In the genomic region with DNA sequence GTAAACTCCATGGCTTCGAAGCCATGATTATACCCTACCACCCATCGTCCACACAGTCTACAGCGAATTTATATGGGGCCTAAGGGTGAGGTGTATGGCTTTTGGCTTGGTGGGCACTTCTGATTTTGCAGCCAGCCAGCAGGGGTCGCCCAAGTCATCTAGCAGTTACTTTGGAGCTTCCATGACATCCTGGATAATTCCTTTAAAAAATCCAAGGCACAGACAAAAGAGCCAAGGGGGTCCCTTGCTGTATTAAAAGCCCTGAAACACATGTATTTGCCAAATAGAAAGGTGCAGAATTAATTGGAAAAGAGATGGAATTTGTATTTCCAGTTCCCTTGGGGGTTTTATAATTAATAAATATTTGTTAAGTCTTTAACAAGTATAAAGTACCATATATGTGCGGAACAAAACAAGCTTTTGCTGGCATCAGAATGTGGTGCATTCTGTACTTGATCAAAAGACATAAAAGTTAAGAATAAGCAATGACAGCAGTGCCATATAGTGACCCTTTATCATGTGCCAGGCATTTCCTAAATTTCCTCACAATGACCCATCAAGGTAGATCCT, we compare ENCODE assay signal across 8 cellular contexts.
DNase-seq lines count a peak whose midpoint lies in the region; ATAC-seq and TF ChIP-seq lines count a peak whose summit lies in the region.

No MANE protein-coding gene starts in this region.

- peak in 3 of 4 experiments; percentile 68 to 82 (median 77) for TF ChIP-seq CTCF in prostate gland (IDR thresholded peaks at IDR 0.05)

- no peak overlapping the region for H3K4me3 Mint-ChIP-seq in activated CD4-positive, alpha-beta T cell treated with anti-CD3 and anti-CD28 coated beads for 36 hours
- no peak overlapping the region for H3K4me3 Mint-ChIP-seq in activated T-cell treated with anti-CD3 and anti-CD28 coated beads, Interleukin-2, amount 50 U/mL, for 24 hours

- ATAC-seq in activated CD4-positive, alpha-beta T cell treated with anti-CD3 and anti-CD28 coated beads for 36 hours = no peak

- H3K27me3 Mint-ChIP-seq in activated CD4-positive, alpha-beta T cell treated with anti-CD3 and anti-CD28 coated beads for 36 hours = no peaks in the 10 kb centered on the region
- no peaks in the 10 kb centered on the region for H3K27me3 Mint-ChIP-seq in activated T-cell treated with anti-CD3 and anti-CD28 coated beads, Interleukin-2, amount 50 U/mL, for 24 hours

- no peak for TF ChIP-seq POLR2A in prostate gland (IDR thresholded peaks at IDR 0.05)

- H3K9me3 Mint-ChIP-seq in activated CD4-positive, alpha-beta T cell treated with anti-CD3 and anti-CD28 coated beads for 36 hours (ENCODE audit: low read depth) = no peaks in the 10 kb centered on the region
- H3K9me3 Mint-ChIP-seq in activated T-cell treated with anti-CD3 and anti-CD28 coated beads, Interleukin-2, amount 50 U/mL, for 24 hours = no peaks in the 10 kb centered on the region

- no peaks in the 10 kb centered on the region for H3K36me3 ChIP-seq in prostate gland

- H3K27ac ChIP-seq in prostate gland = no peak overlapping the region

- CTCF ChIA-PET in activated CD4-positive, alpha-beta T cell treated with anti-CD3 and anti-CD28 coated beads for 36 hours (lab: Charles Lee) = interaction anchor here (0.6 to 2.0 kb wide), 12 partner anchors 16 to 1626 kb away, joined by 3 to 5 read pairs (median 3); no protein-coding TSS in a partner anchor

- H3K4me1 ChIP-seq in prostate gland (replicated peaks) = no peaks in the 10 kb centered on the region

- no peaks in the 10 kb centered on the region for H3K4me1 Mint-ChIP-seq in activated CD4-positive, alpha-beta T cell treated with anti-CD3 and anti-CD28 coated beads for 36 hours
- H3K4me1 Mint-ChIP-seq in activated T-cell treated with anti-CD3 and anti-CD28 coated beads, Interleukin-2, amount 50 U/mL, for 24 hours (ENCODE audit: low read depth) = no peaks in the 10 kb centered on the region

- H3K4me3 ChIP-seq in prostate gland = no peak overlapping the region

- intact Hi-C loops in activated CD4-positive, alpha-beta T cell treated with anti-CD3 and anti-CD28 coated beads for 36 hours (cut with DNase I, micrococcal nuclease) = loop anchor here (1.0 to 2.0 kb wide), 3 partner anchors 390 to 542 kb away; no protein-coding TSS in a partner anchor
- intact Hi-C loops in head of caudate nucleus (cut with DNase I) = loop anchor here (5.0 to 10.0 kb wide), 2 partner anchors 393 to 545 kb away; no protein-coding TSS in a partner anchor
- intact Hi-C loops in prostate gland (cut with DNase I) = loop anchor here (2.0 to 10.0 kb wide), 3 partner anchors 133 to 543 kb away; no protein-coding TSS in a partner anchor

- POLR2A ChIA-PET in activated CD4-positive, alpha-beta T cell treated with anti-CD3 and anti-CD28 coated beads for 36 hours (lab: Charles Lee) = no interaction called here

- H3K27me3 ChIP-seq in prostate gland (replicated peaks; ENCODE audit: insufficient read depth) = no peaks in the 10 kb centered on the region

- peak; percentile 65 for DNase-seq in activated CD4-positive, alpha-beta T cell treated with anti-CD3 and anti-CD28 coated beads for 36 hours
- no peak for DNase-seq in activated CD4-positive, alpha-beta T cell treated with anti-CD3 and anti-CD28 coated beads, Interleukin-2, amount 50 U/mL, for 4 hours
- DNase-seq in NCI-H2081 treated with DMSO at 0.1 percent for 48 hours (lab: John Stamatoyannopoulos, UW) = peak; percentile 11
- DNase-seq in activated T-cell treated with anti-CD3 and anti-CD28 coated beads, Interleukin-2, amount 50 U/mL, for 24 hours = peak; percentile 52
- DNase-seq in head of caudate nucleus = peak; percentile 31 to 93 (median 80)
- peak; percentile 44 for DNase-seq in prostate gland (ENCODE audit: low spot score)
- DNase-seq in T-helper 9 cell = no peak
- no peak for DNase-seq in activated effector memory CD4-positive, alpha-beta T cell treated with anti-CD3 and anti-CD28 coated beads, Interleukin-2, amount 50 U/mL, for 16 hours

- no peaks in the 10 kb centered on the region for H3K36me3 Mint-ChIP-seq in activated CD4-positive, alpha-beta T cell treated with anti-CD3 and anti-CD28 coated beads for 36 hours (ENCODE audit: low read depth)
- H3K36me3 Mint-ChIP-seq in activated T-cell treated with anti-CD3 and anti-CD28 coated beads, Interleukin-2, amount 50 U/mL, for 24 hours (ENCODE audit: low read depth) = no peaks in the 10 kb centered on the region

- no peak overlapping the region for H3K27ac Mint-ChIP-seq in activated CD4-positive, alpha-beta T cell treated with anti-CD3 and anti-CD28 coated beads for 36 hours
- H3K27ac Mint-ChIP-seq in activated T-cell treated with anti-CD3 and anti-CD28 coated beads, Interleukin-2, amount 50 U/mL, for 24 hours = no peak overlapping the region

- H3K9me3 ChIP-seq in prostate gland = no peaks in the 10 kb centered on the region

- WGBS in prostate gland = 40% methylated on average over 5 of the region's 5 CpGs

Comparison
In these comparisons a context has a peak if more than half of its experiments do, and no peak if none do; other contexts are left out.
1. DNase-seq: peak in activated CD4-positive, alpha-beta T cell treated with anti-CD3 and anti-CD28 coated beads for 36 hours (single experiment), NCI-H2081 treated with DMSO at 0.1 percent for 48 hours (single experiment), activated T-cell treated with anti-CD3 and anti-CD28 coated beads, Interleukin-2, amount 50 U/mL, for 24 hours (single experiment), head of caudate nucleus (42 of 42) and prostate gland (single experiment); none in activated CD4-positive, alpha-beta T cell treated with anti-CD3 and anti-CD28 coated beads, Interleukin-2, amount 50 U/mL, for 4 hours (0 of 2), T-helper 9 cell (single experiment) and activated effector memory CD4-positive, alpha-beta T cell treated with anti-CD3 and anti-CD28 coated beads, Interleukin-2, amount 50 U/mL, for 16 hours (single experiment).